Comparison of ENCODE assay signal across 21 cellular contexts in genomic region chr5:109755761-109756160, GRCh38.
"Had no signal": no experiment of that assay in that cellular context is flagged by ENCODE, and none has a peak within 500 bp of the region (broad histone marks: within the 10 kb centered on the region; RNA-seq: fewer than 3 reads in every experiment).

No MANE protein-coding gene starts in this region.

- H3K4me3 Mint-ChIP-seq: memory B cell; naive thymus-derived CD8-positive, alpha-beta T cell; nephron; neural crest cell; stimulated activated naive B cell treated with anti-CD40 and anti-IgM and Interleukin-4, amounts not matched to agents 10 μg/mL and 1 μg/mL and 100 μg/mL, for 72 hours had no signal

- ATAC-seq: heart right ventricle; naive thymus-derived CD8-positive, alpha-beta T cell; pancreas; sciatic nerve; stimulated activated naive B cell treated with anti-CD40 and anti-IgM and Interleukin-4, amounts not matched to agents 10 μg/mL and 1 μg/mL and 100 μg/mL, for 72 hours; stimulated activated naive CD8-positive, alpha-beta T cell treated with anti-CD3 and anti-CD28 coated beads, Interleukin-15, Interleukin-2, amounts not matched to agents 100 U/mL and 50 U/mL, for 24 hours; upper lobe of right lung had no signal

- DNase-seq: heart right ventricle; islet precursor cell; left ventricle myocardium inferior; naive thymus-derived CD8-positive, alpha-beta T cell; nucleus accumbens; pancreas; stimulated activated CD4-positive, alpha-beta T cell treated with anti-CD3 and anti-CD28 coated beads, Interleukin-12 subunit alpha, Interleukin-12 subunit beta, amount 100 ng/mL, for 4 hours; stimulated activated CD4-positive, alpha-beta T cell treated with anti-CD3 and anti-CD28 coated beads, Interleukin-15, amount 100 ng/mL, for 24 hours; stimulated activated CD4-positive, alpha-beta T cell treated with anti-CD3 and anti-CD28 coated beads, Interleukin-2, amount 100 ng/mL, for 24 hours; stimulated activated CD4-positive, alpha-beta T cell treated with anti-CD3 and anti-CD28 coated beads, Interleukin-4, amount 100 ng/mL, for 1 hour; stimulated activated naive B cell treated with anti-CD40 and anti-IgM and Interleukin-4, amounts not matched to agents 10 μg/mL and 1 μg/mL and 100 μg/mL, for 72 hours; stimulated activated naive CD8-positive, alpha-beta T cell treated with anti-CD3 and anti-CD28 coated beads, Interleukin-15, Interleukin-2, amounts not matched to agents 100 U/mL and 50 U/mL, for 24 hours; stomach; testis; thyroid gland; transverse colon; upper lobe of right lung had no signal

- H3K27ac Mint-ChIP-seq: memory B cell; nephron; stimulated activated naive B cell treated with anti-CD40 and anti-IgM and Interleukin-4, amounts not matched to agents 10 μg/mL and 1 μg/mL and 100 μg/mL, for 72 hours had no signal

- H3K4me1 Mint-ChIP-seq: nephron, neural crest cell had no signal

- H3K27me3 Mint-ChIP-seq: memory B cell; naive thymus-derived CD8-positive, alpha-beta T cell; stimulated activated naive B cell treated with anti-CD40 and anti-IgM and Interleukin-4, amounts not matched to agents 10 μg/mL and 1 μg/mL and 100 μg/mL, for 72 hours had no signal
